Comparison of ENCODE assay signal across 13 cellular contexts in genomic region chr14:99578541-99579044, GRCh38. TPM values are rescaled to one million over a fixed set of nuclear protein-coding genes. Genes with fewer than 3 reads are reported as not detected.
DNase-seq lines count a peak whose midpoint lies in the region; ATAC-seq, FAIRE-seq and TF ChIP-seq lines count a peak whose summit lies in the region.
"Had no signal": no experiment of that assay in that cellular context is flagged by ENCODE, and none has a peak within 500 bp of the region (broad histone marks: within the 10 kb centered on the region; RNA-seq: fewer than 3 reads in every experiment).

No MANE protein-coding gene starts in this region.

- peak overlapping the region; percentile 84 for H3K27ac ChIP-seq in PC-3 (ENCODE audit: low read length)
- H3K27ac ChIP-seq in mucosa of rectum (ENCODE audit: low read depth in 2 of 2, low read length in 2 of 2): peak overlapping the region; percentile 85 to 94
- H3K27ac ChIP-seq in suprapubic skin: peak overlapping the region; percentile 90

- CTCF ChIA-PET in PC-3 (lab: Charles Lee): no interaction called here

- H4K20me1 ChIP-seq in PC-3 (ENCODE audit: low read length): no peaks in the 10 kb centered on the region

- WGBS in suprapubic skin: 45% methylated on average over 7 of the region's 12 CpGs

- H3K27me3 ChIP-seq in PC-3 (ENCODE audit: low read length): no peaks in the 10 kb centered on the region
- H3K27me3 ChIP-seq in mucosa of rectum (ENCODE audit: control insufficient read depth in 2 of 2, insufficient read depth in 2 of 2, low read length in 2 of 2): no peaks in the 10 kb centered on the region
- H3K27me3 ChIP-seq in suprapubic skin: no peaks in the 10 kb centered on the region

- H3K9me3 ChIP-seq in PC-3 (ENCODE audit: low read length) (no peaks in the 10 kb centered on the region), mucosa of rectum (ENCODE audit: control insufficient read depth in 2 of 2, low read length in 2 of 2) (no peaks in the 10 kb centered on the region), suprapubic skin (no peaks in the 10 kb centered on the region)

- H3K9me2 ChIP-seq in PC-3 (replicated peaks; ENCODE audit: low read length): no peaks in the 10 kb centered on the region

- H3K4me1 ChIP-seq in PC-3 (ENCODE audit: insufficient read depth, low read length) (peaks cover 71% of the 10 kb centered on the region), mucosa of rectum (ENCODE audit: control insufficient read depth in 2 of 2, insufficient read depth in 2 of 2, low read length in 2 of 2) (peaks cover 58 to 70% of the 10 kb centered on the region in 2 donors), suprapubic skin (peaks cover 68% of the 10 kb centered on the region)

- peak overlapping the region; percentile 82 for H3K4me2 ChIP-seq in PC-3 (ENCODE audit: low read length)
- H3K4me2 ChIP-seq: GM23338 had no signal

- no peak for FAIRE-seq in HTR-8/SVneo (lab: Jason Lieb, UNC)

- no TSS peak for BruUV-seq in PC-3 (replicated peaks; lab: Mats Ljungman, UMichigan)

- peak overlapping the region; percentile 37 for H3K4me3 ChIP-seq in PC-3 (ENCODE audit: low read length)
- H3K4me3 ChIP-seq in mucosa of rectum (ENCODE audit: low read length in 2 of 2): peak overlapping the region; percentile 20 to 67
- peak overlapping the region; percentile 27 for H3K4me3 ChIP-seq in suprapubic skin
- no peak overlapping the region for H3K4me3 ChIP-seq in foreskin fibroblast (ENCODE audit: low read depth in 1 of 2, low read length in 2 of 2)
- H3K4me3 ChIP-seq: GM23338 had no signal

- intact Hi-C loops in PC-3 (cut with micrococcal nuclease): no loop called here

- no peak overlapping the region for H2AFZ ChIP-seq in PC-3 (ENCODE audit: low read length)
- H2AFZ ChIP-seq: GM23338 had no signal

- H3K9ac ChIP-seq in PC-3 (ENCODE audit: low read length) (peak overlapping the region; percentile 52), mucosa of rectum (ENCODE audit: low read depth in 1 of 2, low read length in 2 of 2) (peak overlapping the region; percentile 57 to 68)

- H3F3A ChIP-seq in PC-3 (ENCODE audit: low read length, unreplicated experiment): no peaks in the 10 kb centered on the region

- no peak for TF ChIP-seq EP300 in suprapubic skin (IDR thresholded peaks at IDR 0.05)

- H3K79me2 ChIP-seq in PC-3 (ENCODE audit: low read length): peaks cover 86% of the 10 kb centered on the region

- TF ChIP-seq POLR2A in suprapubic skin (IDR thresholded peaks at IDR 0.05): no peak

- DNase-seq in PC-3: peak; percentile 41
- DNase-seq in suprapubic skin (ENCODE audit: low spot score in 2 of 2): no peak
- DNase-seq in foreskin fibroblast: no peak
- no peak for DNase-seq in activated effector memory CD4-positive, alpha-beta T cell treated with anti-CD3 and anti-CD28 coated beads, Interleukin-2, amount 50 U/mL, for 16 hours
- DNase-seq in HTR-8/SVneo (ENCODE audit: insufficient read length, low spot score): no peak
- DNase-seq: activated gamma-delta T cell treated with Interleukin-2 at 50 U/mL for 16 hours; CD8-positive, alpha-beta memory T cell; NCI-H146; NCI-H774 had no signal

- TF ChIP-seq CTCF in PC-3 (conservative IDR thresholded peaks at IDR 0.05; ENCODE audit: low read depth, low read length): no peak
- TF ChIP-seq CTCF in suprapubic skin (IDR thresholded peaks at IDR 0.05): no peak
- TF ChIP-seq CTCF in foreskin fibroblast (IDR thresholded peaks at IDR 0.05; ENCODE audit: low read depth, low read length): no peak

- no peaks in the 10 kb centered on the region for H3K36me3 ChIP-seq in PC-3 (ENCODE audit: low read depth, low read length)
- peaks cover 0 to 5% of the 10 kb centered on the region in 2 donors for H3K36me3 ChIP-seq in mucosa of rectum (ENCODE audit: control insufficient read depth in 2 of 2, insufficient read depth in 2 of 2, low read length in 2 of 2)
- H3K36me3 ChIP-seq in suprapubic skin: no peaks in the 10 kb centered on the region

- POLR2A ChIA-PET in PC-3 (lab: Charles Lee; ENCODE audit: unreplicated experiment): no interaction called here

- ATAC-seq in PC-3 (no peak), esophagus mucosa (peak; percentile 30), HG03342 (IDR thresholded peaks at IDR 0.05; ENCODE audit: unreplicated experiment) (no peak)

RNA-seq across cellular contexts. Expression of gene CCDC85C, which starts 25.4 kb away (rescaled TPM):
- total RNA-seq in PC-3 (2014; rRNA removed) (36.4 and 44.6 TPM in 2 replicates), esophagus mucosa (50.2 TPM), suprapubic skin (10 to 100 TPM; 18.8 to 53.2 (median 48.0) TPM)

Comparison
In these comparisons a context has a peak if more than half of its experiments do, and no peak if none do; other contexts are left out.
1. H3K4me3 ChIP-seq: peak in PC-3 (single experiment), mucosa of rectum (2 of 2) and suprapubic skin (single experiment); none in foreskin fibroblast (0 of 2).
2. Peak in every context shown above with its lines, with median percentiles within 50 percentile points of each other: H3K27ac ChIP-seq.